19 cellular contexts compared by ENCODE assay signal in genomic region chr11:130528301-130528651, GRCh38.
DNase-seq lines count a peak whose midpoint lies in the region; ATAC-seq and TF ChIP-seq lines count a peak whose summit lies in the region.
"Had no signal": no experiment of that assay in that cellular context is flagged by ENCODE, and none has a peak within 500 bp of the region (broad histone marks: within the 10 kb centered on the region; RNA-seq: fewer than 3 reads in every experiment).

No MANE protein-coding gene starts in this region.

- no peak overlapping the region for H2BK120ac ChIP-seq in neuronal stem cell (ENCODE audit: low read depth, low read length)

- H3K23ac ChIP-seq in neuronal stem cell (ENCODE audit: low read depth, low read length, poor library complexity) = peak overlapping the region; percentile 20

- H3K4me3 ChIP-seq in heart left ventricle (no peak overlapping the region), neuronal stem cell (ENCODE audit: low read length in 2 of 2) (no peak overlapping the region), psoas muscle (no peak overlapping the region)
- H3K4me3 ChIP-seq: hepatocyte, upper lobe of right lung had no signal

- DNase-seq in EH (ENCODE audit: low read depth) (peak; percentile 50), SW480 (ENCODE audit: low spot score) (peak; percentile 64), heart left ventricle (no peak), neuronal stem cell (ENCODE audit: low spot score) (no peak), psoas muscle (no peak), superior temporal gyrus (ENCODE audit: extremely low spot score) (no peak)
- DNase-seq in activated CD4-positive, alpha-beta T cell treated with anti-CD3 and anti-CD28 coated beads, Interleukin-2, amount 50 U/mL, for 48 hours = no peak
- DNase-seq: activated naive CD8-positive, alpha-beta T cell treated with anti-CD3 and anti-CD28 coated beads, Interleukin-2, amount 10 ng/mL, durations not matched to agents 7 days and 5 days; caudate nucleus; CD4-positive, alpha-beta memory T cell; DMS79; effector CD4-positive, alpha-beta T cell; NCI-H2029; SIG-M5; stimulated activated naive CD8-positive, alpha-beta T cell treated with anti-CD3 and anti-CD28 coated beads, Interleukin-15, Interleukin-2, amounts not matched to agents 100 U/mL and 50 U/mL, for 24 hours; upper lobe of right lung had no signal

- no peak overlapping the region for H2BK15ac ChIP-seq in neuronal stem cell (ENCODE audit: low read length)

- H3K4ac ChIP-seq in neuronal stem cell (ENCODE audit: low read length) = no peak overlapping the region

- peak overlapping the region; percentile 27 for H2AK5ac ChIP-seq in neuronal stem cell (ENCODE audit: low read depth, low read length)

- no peak overlapping the region for H2BK12ac ChIP-seq in neuronal stem cell (ENCODE audit: low read length)

- no peak overlapping the region for H3K14ac ChIP-seq in neuronal stem cell (ENCODE audit: low read length)

- TF ChIP-seq CTCF in heart left ventricle (IDR thresholded peaks at IDR 0.05) (no peak), psoas muscle (IDR thresholded peaks at IDR 0.05) (no peak)

- no peak for TF ChIP-seq POLR2A in heart left ventricle (IDR thresholded peaks at IDR 0.05)

- H3K9me3 ChIP-seq in heart left ventricle (no peaks in the 10 kb centered on the region), neuronal stem cell (replicated peaks in 1 of 2; ENCODE audit: control insufficient read depth in 2 of 2, insufficient read depth in 1 of 2, low read depth in 1 of 2, low read length in 2 of 2) (no peaks in the 10 kb centered on the region), psoas muscle (no peaks in the 10 kb centered on the region)
- H3K9me3 ChIP-seq: upper lobe of right lung had no signal

- H3K27ac ChIP-seq in heart left ventricle = peak overlapping the region in 9 of 12 donors; percentile 17 to 72 (median 55)
- no peak overlapping the region for H3K27ac ChIP-seq in neuronal stem cell (replicated peaks; ENCODE audit: low read length)
- H3K27ac ChIP-seq in psoas muscle = no peak overlapping the region
- H3K27ac ChIP-seq: hepatocyte had no signal

- peak in 3 of 4 donors; percentile 9 to 54 (median 51) for ATAC-seq in heart left ventricle
- no peak for ATAC-seq in HG02938 (IDR thresholded peaks at IDR 0.05; ENCODE audit: unreplicated experiment)
- ATAC-seq in psoas muscle = no peak
- ATAC-seq: HepG2; stimulated activated naive CD8-positive, alpha-beta T cell treated with anti-CD3 and anti-CD28 coated beads, Interleukin-15, Interleukin-2, amounts not matched to agents 100 U/mL and 50 U/mL, for 24 hours had no signal

- no peak overlapping the region for H2AFZ ChIP-seq in neuronal stem cell (ENCODE audit: low read length)
- H2AFZ ChIP-seq: hepatocyte had no signal

- WGBS in heart left ventricle, 4 donors = 48 to 54% (median 52%) methylated on average over 6 of the region's 6 CpGs
- WGBS in neuronal stem cell (ENCODE audit: extremely low coverage in 2 of 2, insufficient read length in 2 of 2, insufficient replicate concordance in 1 of 2), 2 donors = no CpG with 5 or more reads among the region's 6 CpGs
- 67 to 78% (median 77%) methylated on average over 6 of the region's 6 CpGs for WGBS in psoas muscle, 3 donors

- H3K79me1 ChIP-seq in neuronal stem cell (ENCODE audit: low read depth, low read length) = no peaks in the 10 kb centered on the region

- no peak overlapping the region for H4K91ac ChIP-seq in neuronal stem cell (ENCODE audit: low read depth, low read length, poor library complexity)

- H3K9ac ChIP-seq in neuronal stem cell (ENCODE audit: low read depth, low read length, poor library complexity) = no peak overlapping the region

- peaks cover 10 to 41% (median 28%) of the 10 kb centered on the region in 12 donors for H3K4me1 ChIP-seq in heart left ventricle
- H3K4me1 ChIP-seq in neuronal stem cell (ENCODE audit: control insufficient read depth in 2 of 2, insufficient read depth in 1 of 2, low read depth in 1 of 2, low read length in 2 of 2) = peaks cover 10 to 22% of the 10 kb centered on the region in 2 donors
- peaks cover 5% of the 10 kb centered on the region for H3K4me1 ChIP-seq in psoas muscle

- no peak overlapping the region for H3K4me2 ChIP-seq in neuronal stem cell (ENCODE audit: insufficient read depth, low read length, poor library complexity, severe bottlenecking)
- H3K4me2 ChIP-seq: hepatocyte had no signal

- no peak overlapping the region for H2BK5ac ChIP-seq in neuronal stem cell (ENCODE audit: low read length)

- intact Hi-C loops in heart left ventricle (cut with DNase I) = loop anchor here in 4 of 10 donors (1.0 to 10.0 kb wide), 4 partner anchors 120 to 207 kb away; no protein-coding TSS in a partner anchor
- intact Hi-C loops in psoas muscle (cut with DNase I) = loop anchor here in 1 of 2 donors (10.0 kb wide), 1 partner anchor 83 kb away; the partner anchor contains the start of gene ADAMTS15

- H3K27me3 ChIP-seq in heart left ventricle (no peaks in the 10 kb centered on the region), neuronal stem cell (ENCODE audit: control insufficient read depth in 3 of 3, insufficient read depth in 3 of 3, low read depth in 1 of 3, low read length in 3 of 3) (no peaks in the 10 kb centered on the region), psoas muscle (ENCODE audit: insufficient read depth in 3 of 3, low read length in 2 of 3) (no peaks in the 10 kb centered on the region)
- H3K27me3 ChIP-seq: hepatocyte, upper lobe of right lung had no signal

- peak overlapping the region; percentile 55 for H3K18ac ChIP-seq in neuronal stem cell (ENCODE audit: low read length)

- H3K36me3 ChIP-seq in heart left ventricle (no peaks in the 10 kb centered on the region), neuronal stem cell (replicated peaks in 1 of 2; ENCODE audit: control insufficient read depth in 2 of 2, insufficient read depth in 2 of 2, low read length in 2 of 2) (no peaks in the 10 kb centered on the region), psoas muscle (ENCODE audit: insufficient read depth in 1 of 2, low read depth in 1 of 2) (no peaks in the 10 kb centered on the region)
- H3K36me3 ChIP-seq: upper lobe of right lung had no signal

- no peak overlapping the region for H4K8ac ChIP-seq in neuronal stem cell (ENCODE audit: low read depth, low read length)

Comparison
In these comparisons a context has a peak if more than half of its experiments do, and no peak if none do; other contexts are left out.
1. DNase-seq: peak in EH (single experiment) and SW480 (single experiment); none in heart left ventricle (0 of 5), neuronal stem cell (single experiment), psoas muscle (0 of 2), superior temporal gyrus (single experiment) and activated CD4-positive, alpha-beta T cell treated with anti-CD3 and anti-CD28 coated beads, Interleukin-2, amount 50 U/mL, for 48 hours (0 of 2).
2. ATAC-seq: peak in heart left ventricle (3 of 4); none in HG02938 (single experiment) and psoas muscle (0 of 4).
3. H3K27ac ChIP-seq: peak in heart left ventricle (9 of 12); none in neuronal stem cell (single experiment) and psoas muscle (single experiment).